In the genomic region with DNA sequence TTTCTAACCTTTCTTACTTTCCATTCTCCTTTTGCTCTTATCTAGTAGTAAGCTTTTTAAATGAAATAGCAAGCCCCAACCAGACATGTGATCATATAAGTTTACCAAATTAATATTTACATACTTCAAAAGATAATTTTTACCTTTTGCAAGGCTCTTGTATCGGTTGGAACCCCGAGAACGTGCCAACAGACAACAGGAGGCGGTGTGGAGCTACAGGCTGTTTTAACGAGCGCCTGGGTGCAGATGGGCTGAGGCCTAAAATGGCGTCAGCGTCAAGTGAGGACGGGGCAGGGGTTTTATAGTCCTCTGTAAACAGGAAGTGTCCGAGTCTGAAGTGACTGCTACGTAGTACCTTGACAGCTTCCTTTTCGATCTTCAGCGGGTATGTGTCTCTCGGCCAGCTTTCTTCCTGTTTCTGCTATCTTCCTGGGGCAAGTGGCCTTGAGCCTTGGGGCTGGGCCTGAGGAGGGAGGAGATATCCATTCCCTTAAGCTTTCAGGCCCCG, we compare ENCODE assay signal across 1 cellular context.
TF ChIP-seq lines count a peak whose summit lies in the region.

No MANE protein-coding gene starts in this region.

TF ChIP-seq in K562, 482 proteins besides CTCF, POLR2A, EP300 and RAD21 (continued from another document and continues in another):
- TF ChIP-seq, protein P1, sequence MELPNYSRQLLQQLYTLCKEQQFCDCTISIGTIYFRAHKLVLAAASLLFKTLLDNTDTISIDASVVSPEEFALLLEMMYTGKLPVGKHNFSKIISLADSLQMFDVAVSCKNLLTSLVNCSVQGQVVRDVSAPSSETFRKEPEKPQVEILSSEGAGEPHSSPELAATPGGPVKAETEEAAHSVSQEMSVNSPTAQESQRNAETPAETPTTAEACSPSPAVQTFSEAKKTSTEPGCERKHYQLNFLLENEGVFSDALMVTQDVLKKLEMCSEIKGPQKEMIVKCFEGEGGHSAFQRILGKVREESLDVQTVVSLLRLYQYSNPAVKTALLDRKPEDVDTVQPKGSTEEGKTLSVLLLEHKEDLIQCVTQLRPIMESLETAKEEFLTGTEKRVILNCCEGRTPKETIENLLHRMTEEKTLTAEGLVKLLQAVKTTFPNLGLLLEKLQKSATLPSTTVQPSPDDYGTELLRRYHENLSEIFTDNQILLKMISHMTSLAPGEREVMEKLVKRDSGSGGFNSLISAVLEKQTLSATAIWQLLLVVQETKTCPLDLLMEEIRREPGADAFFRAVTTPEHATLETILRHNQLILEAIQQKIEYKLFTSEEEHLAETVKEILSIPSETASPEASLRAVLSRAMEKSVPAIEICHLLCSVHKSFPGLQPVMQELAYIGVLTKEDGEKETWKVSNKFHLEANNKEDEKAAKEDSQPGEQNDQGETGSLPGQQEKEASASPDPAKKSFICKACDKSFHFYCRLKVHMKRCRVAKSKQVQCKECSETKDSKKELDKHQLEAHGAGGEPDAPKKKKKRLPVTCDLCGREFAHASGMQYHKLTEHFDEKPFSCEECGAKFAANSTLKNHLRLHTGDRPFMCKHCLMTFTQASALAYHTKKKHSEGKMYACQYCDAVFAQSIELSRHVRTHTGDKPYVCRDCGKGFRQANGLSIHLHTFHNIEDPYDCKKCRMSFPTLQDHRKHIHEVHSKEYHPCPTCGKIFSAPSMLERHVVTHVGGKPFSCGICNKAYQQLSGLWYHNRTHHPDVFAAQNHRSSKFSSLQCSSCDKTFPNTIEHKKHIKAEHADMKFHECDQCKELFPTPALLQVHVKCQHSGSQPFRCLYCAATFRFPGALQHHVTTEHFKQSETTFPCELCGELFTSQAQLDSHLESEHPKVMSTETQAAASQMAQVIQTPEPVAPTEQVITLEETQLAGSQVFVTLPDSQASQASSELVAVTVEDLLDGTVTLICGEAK (IDR thresholded peaks at IDR 0.05), result peak; percentile 81
- TF ChIP-seq, protein P1 (CRISPR knock-in tag; IDR thresholded peaks at IDR 0.05), result no peak
- TF ChIP-seq ETV5 (CRISPR knock-in tag; IDR thresholded peaks at IDR 0.05; ENCODE audit: low read depth) (peak; percentile 62), ZNF41 (CRISPR knock-in tag; conservative IDR thresholded peaks at IDR 0.05) (no peak), ZSCAN29 (IDR thresholded peaks at IDR 0.05) (no peak), C11orf30 (IDR thresholded peaks at IDR 0.05; ENCODE audit: low read depth) (no peak), SNIP1 (IDR thresholded peaks at IDR 0.05; ENCODE audit: low read depth) (no peak), CBFA2T2 (conservative IDR thresholded peaks at IDR 0.05) (peak; percentile 32), ESRRB (CRISPR knock-in tag; IDR thresholded peaks at IDR 0.05; ENCODE audit: borderline replicate concordance) (no peak), MCM3 (IDR thresholded peaks at IDR 0.05) (no peak), CSDE1 (IDR thresholded peaks at IDR 0.05) (peak in 1 of 2 experiments; percentile 42; a peak in 1 of 4 replicates), ARID1B (IDR thresholded peaks at IDR 0.05) (peak; percentile 54), ZBTB17 (CRISPR knock-in tag; IDR thresholded peaks at IDR 0.05) (peak; percentile 44; the same call in 1 of the 2 replicates), SOX6 (IDR thresholded peaks at IDR 0.05) (peak; percentile 72), POLR2AphosphoS5 (IDR thresholded peaks at IDR 0.05; ENCODE audit: control insufficient read depth, insufficient read depth, low read depth, low read length) (peak; percentile 90), KLF1 (tag; IDR thresholded peaks at IDR 0.05) (no peak), ZNF324 (CRISPR knock-in tag; IDR thresholded peaks at IDR 0.05) (no peak), CBFB (CRISPR knock-in tag; IDR thresholded peaks at IDR 0.05) (no peak), CBFA2T3 (IDR thresholded peaks at IDR 0.05) (peak; percentile 59), BRD4 (IDR thresholded peaks at IDR 0.05) (no peak), PML (IDR thresholded peaks at IDR 0.05; ENCODE audit: low read length) (peak; percentile 70), NR3C1 (CRISPR knock-in tag; IDR thresholded peaks at IDR 0.05) (no peak), ZNF232 (CRISPR knock-in tag; IDR thresholded peaks at IDR 0.05) (no peak), XRCC4 (IDR thresholded peaks at IDR 0.05; ENCODE audit: extremely low read depth, insufficient read depth, insufficient read length) (no peak)
- TF ChIP-seq, protein P2, sequence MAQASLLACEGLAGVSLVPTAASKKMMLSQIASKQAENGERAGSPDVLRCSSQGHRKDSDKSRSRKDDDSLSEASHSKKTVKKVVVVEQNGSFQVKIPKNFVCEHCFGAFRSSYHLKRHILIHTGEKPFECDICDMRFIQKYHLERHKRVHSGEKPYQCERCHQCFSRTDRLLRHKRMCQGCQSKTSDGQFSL (CRISPR knock-in tag; IDR thresholded peaks at IDR 0.05), result no peak
- TF ChIP-seq, protein P2 (tag; IDR thresholded peaks at IDR 0.05), result no peak
- TF ChIP-seq, protein P3, sequence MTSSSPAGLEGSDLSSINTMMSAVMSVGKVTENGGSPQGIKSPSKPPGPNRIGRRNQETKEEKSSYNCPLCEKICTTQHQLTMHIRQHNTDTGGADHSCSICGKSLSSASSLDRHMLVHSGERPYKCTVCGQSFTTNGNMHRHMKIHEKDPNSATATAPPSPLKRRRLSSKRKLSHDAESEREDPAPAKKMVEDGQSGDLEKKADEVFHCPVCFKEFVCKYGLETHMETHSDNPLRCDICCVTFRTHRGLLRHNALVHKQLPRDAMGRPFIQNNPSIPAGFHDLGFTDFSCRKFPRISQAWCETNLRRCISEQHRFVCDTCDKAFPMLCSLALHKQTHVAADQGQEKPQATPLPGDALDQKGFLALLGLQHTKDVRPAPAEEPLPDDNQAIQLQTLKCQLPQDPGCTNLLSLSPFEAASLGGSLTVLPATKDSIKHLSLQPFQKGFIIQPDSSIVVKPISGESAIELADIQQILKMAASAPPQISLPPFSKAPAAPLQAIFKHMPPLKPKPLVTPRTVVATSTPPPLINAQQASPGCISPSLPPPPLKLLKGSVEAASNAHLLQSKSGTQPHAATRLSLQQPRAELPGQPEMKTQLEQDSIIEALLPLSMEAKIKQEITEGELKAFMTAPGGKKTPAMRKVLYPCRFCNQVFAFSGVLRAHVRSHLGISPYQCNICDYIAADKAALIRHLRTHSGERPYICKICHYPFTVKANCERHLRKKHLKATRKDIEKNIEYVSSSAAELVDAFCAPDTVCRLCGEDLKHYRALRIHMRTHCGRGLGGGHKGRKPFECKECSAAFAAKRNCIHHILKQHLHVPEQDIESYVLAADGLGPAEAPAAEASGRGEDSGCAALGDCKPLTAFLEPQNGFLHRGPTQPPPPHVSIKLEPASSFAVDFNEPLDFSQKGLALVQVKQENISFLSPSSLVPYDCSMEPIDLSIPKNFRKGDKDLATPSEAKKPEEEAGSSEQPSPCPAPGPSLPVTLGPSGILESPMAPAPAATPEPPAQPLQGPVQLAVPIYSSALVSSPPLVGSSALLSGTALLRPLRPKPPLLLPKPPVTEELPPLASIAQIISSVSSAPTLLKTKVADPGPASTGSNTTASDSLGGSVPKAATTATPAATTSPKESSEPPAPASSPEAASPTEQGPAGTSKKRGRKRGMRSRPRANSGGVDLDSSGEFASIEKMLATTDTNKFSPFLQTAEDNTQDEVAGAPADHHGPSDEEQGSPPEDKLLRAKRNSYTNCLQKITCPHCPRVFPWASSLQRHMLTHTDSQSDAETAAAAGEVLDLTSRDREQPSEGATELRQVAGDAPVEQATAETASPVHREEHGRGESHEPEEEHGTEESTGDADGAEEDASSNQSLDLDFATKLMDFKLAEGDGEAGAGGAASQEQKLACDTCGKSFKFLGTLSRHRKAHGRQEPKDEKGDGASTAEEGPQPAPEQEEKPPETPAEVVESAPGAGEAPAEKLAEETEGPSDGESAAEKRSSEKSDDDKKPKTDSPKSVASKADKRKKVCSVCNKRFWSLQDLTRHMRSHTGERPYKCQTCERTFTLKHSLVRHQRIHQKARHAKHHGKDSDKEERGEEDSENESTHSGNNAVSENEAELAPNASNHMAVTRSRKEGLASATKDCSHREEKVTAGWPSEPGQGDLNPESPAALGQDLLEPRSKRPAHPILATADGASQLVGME (CRISPR knock-in tag; IDR thresholded peaks at IDR 0.05), result no peak
- TF ChIP-seq, protein P4, sequence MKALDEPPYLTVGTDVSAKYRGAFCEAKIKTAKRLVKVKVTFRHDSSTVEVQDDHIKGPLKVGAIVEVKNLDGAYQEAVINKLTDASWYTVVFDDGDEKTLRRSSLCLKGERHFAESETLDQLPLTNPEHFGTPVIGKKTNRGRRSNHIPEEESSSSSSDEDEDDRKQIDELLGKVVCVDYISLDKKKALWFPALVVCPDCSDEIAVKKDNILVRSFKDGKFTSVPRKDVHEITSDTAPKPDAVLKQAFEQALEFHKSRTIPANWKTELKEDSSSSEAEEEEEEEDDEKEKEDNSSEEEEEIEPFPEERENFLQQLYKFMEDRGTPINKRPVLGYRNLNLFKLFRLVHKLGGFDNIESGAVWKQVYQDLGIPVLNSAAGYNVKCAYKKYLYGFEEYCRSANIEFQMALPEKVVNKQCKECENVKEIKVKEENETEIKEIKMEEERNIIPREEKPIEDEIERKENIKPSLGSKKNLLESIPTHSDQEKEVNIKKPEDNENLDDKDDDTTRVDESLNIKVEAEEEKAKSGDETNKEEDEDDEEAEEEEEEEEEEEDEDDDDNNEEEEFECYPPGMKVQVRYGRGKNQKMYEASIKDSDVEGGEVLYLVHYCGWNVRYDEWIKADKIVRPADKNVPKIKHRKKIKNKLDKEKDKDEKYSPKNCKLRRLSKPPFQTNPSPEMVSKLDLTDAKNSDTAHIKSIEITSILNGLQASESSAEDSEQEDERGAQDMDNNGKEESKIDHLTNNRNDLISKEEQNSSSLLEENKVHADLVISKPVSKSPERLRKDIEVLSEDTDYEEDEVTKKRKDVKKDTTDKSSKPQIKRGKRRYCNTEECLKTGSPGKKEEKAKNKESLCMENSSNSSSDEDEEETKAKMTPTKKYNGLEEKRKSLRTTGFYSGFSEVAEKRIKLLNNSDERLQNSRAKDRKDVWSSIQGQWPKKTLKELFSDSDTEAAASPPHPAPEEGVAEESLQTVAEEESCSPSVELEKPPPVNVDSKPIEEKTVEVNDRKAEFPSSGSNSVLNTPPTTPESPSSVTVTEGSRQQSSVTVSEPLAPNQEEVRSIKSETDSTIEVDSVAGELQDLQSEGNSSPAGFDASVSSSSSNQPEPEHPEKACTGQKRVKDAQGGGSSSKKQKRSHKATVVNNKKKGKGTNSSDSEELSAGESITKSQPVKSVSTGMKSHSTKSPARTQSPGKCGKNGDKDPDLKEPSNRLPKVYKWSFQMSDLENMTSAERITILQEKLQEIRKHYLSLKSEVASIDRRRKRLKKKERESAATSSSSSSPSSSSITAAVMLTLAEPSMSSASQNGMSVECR (CRISPR knock-in tag; IDR thresholded peaks at IDR 0.05), result no peak
- TF ChIP-seq, protein P5, sequence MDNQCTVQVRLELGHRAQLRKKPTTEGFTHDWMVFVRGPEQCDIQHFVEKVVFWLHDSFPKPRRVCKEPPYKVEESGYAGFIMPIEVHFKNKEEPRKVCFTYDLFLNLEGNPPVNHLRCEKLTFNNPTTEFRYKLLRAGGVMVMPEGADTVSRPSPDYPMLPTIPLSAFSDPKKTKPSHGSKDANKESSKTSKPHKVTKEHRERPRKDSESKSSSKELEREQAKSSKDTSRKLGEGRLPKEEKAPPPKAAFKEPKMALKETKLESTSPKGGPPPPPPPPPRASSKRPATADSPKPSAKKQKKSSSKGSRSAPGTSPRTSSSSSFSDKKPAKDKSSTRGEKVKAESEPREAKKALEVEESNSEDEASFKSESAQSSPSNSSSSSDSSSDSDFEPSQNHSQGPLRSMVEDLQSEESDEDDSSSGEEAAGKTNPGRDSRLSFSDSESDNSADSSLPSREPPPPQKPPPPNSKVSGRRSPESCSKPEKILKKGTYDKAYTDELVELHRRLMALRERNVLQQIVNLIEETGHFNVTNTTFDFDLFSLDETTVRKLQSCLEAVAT (IDR thresholded peaks at IDR 0.05), result 0 out of 4 replicates have a peak, but pooled peaks of 1 of the 2 experiments have one; percentile 44
- TF ChIP-seq, protein P6, sequence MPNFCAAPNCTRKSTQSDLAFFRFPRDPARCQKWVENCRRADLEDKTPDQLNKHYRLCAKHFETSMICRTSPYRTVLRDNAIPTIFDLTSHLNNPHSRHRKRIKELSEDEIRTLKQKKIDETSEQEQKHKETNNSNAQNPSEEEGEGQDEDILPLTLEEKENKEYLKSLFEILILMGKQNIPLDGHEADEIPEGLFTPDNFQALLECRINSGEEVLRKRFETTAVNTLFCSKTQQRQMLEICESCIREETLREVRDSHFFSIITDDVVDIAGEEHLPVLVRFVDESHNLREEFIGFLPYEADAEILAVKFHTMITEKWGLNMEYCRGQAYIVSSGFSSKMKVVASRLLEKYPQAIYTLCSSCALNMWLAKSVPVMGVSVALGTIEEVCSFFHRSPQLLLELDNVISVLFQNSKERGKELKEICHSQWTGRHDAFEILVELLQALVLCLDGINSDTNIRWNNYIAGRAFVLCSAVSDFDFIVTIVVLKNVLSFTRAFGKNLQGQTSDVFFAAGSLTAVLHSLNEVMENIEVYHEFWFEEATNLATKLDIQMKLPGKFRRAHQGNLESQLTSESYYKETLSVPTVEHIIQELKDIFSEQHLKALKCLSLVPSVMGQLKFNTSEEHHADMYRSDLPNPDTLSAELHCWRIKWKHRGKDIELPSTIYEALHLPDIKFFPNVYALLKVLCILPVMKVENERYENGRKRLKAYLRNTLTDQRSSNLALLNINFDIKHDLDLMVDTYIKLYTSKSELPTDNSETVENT (CRISPR knock-in tag; IDR thresholded peaks at IDR 0.05), result no peak
